Comparison of ENCODE assay signal across 20 cellular contexts in genomic region chr4:87034527-87034926, GRCh38.
DNase-seq lines count a peak whose midpoint lies in the region; ATAC-seq and TF ChIP-seq lines count a peak whose summit lies in the region.
"Had no signal": no experiment of that assay in that cellular context is flagged by ENCODE, and none has a peak within 500 bp of the region (broad histone marks: within the 10 kb centered on the region; RNA-seq: fewer than 3 reads in every experiment).

No MANE protein-coding gene starts in this region.

- no peak for TF ChIP-seq EP300 in transverse colon (IDR thresholded peaks at IDR 0.05; ENCODE audit: low read depth)

- no peaks in the 10 kb centered on the region for H3K36me3 Mint-ChIP-seq in osteocyte (ENCODE audit: unreplicated experiment)
- H3K36me3 Mint-ChIP-seq: CD4-positive, alpha-beta memory T cell had no signal

- 50 to 55% methylated on average over 3 of the region's 3 CpGs for WGBS in heart right ventricle, 2 donors
- WGBS in transverse colon (ENCODE audit: low coverage in 1 of 2), 2 donors: 63 to 69% methylated on average over 3 of the region's 3 CpGs

- peaks cover 36% of the 10 kb centered on the region for H3K4me1 Mint-ChIP-seq in osteocyte (ENCODE audit: unreplicated experiment)

- no peaks in the 10 kb centered on the region for H3K9me3 Mint-ChIP-seq in osteocyte (ENCODE audit: unreplicated experiment)
- H3K9me3 Mint-ChIP-seq: CD4-positive, alpha-beta memory T cell had no signal

- DNase-seq in heart right ventricle (no peak), left ventricle myocardium superior (no peak), dorsolateral prefrontal cortex (no peak), omental fat pad (ENCODE audit: low spot score) (no peak), transverse colon (no peak), osteocyte (ENCODE audit: extremely low spot score, unreplicated experiment) (no peak)
- DNase-seq in activated naive CD4-positive, alpha-beta T cell treated with anti-CD3 and anti-CD28 coated beads, Interleukin-2, amount 50 U/mL, for 16 hours: no peak
- DNase-seq: CD4-positive, alpha-beta memory T cell; effector CD4-positive, alpha-beta T cell; esophagus squamous epithelium; KG1; left lung; NCI-H1694 treated with DMSO at 0.1 percent for 48 hours; NCI-H226; NCI-H774; OCI-M1; SHP77 had no signal

- in situ Hi-C loops in transverse colon (cut with MboI; ENCODE audit: low pct_ligation_motif_present in 1 of 4, low pct_unique_long_range_greater_than_20kb in 1 of 4, low sequenced_read_pairs in 3 of 4): no loop called here

- TF ChIP-seq CTCF in heart right ventricle (IDR thresholded peaks at IDR 0.05) (no peak), dorsolateral prefrontal cortex (IDR thresholded peaks at IDR 0.05 in 54 of 56, conservative IDR thresholded peaks at IDR 0.05 in 2 of 56; ENCODE audit: low read depth in 1 of 56, partially characterized antibody in 56 of 56) (no peak), omental fat pad (IDR thresholded peaks at IDR 0.05) (no peak), transverse colon (IDR thresholded peaks at IDR 0.05) (no peak), osteocyte (IDR thresholded peaks at IDR 0.05) (no peak)

- intact Hi-C loops in heart right ventricle (cut with DNase I) (no loop called here), left ventricle myocardium superior (cut with micrococcal nuclease) (no loop called here), dorsolateral prefrontal cortex (cut with DNase I) (no loop called here), transverse colon (cut with DNase I; ENCODE audit: low total_unique reads) (no loop called here)

- H3K4me1 ChIP-seq in heart right ventricle (peaks cover 61 to 100% (median 99%) of the 10 kb centered on the region in 9 donors), transverse colon (peaks cover 57 to 100% (median 79%) of the 10 kb centered on the region in 4 donors)

- H3K9me3 ChIP-seq in heart right ventricle (no peaks in the 10 kb centered on the region), transverse colon (no peaks in the 10 kb centered on the region)
- H3K9me3 ChIP-seq: esophagus squamous epithelium, left lung, neutrophil, tibial nerve had no signal

- no peak for TF ChIP-seq POLR2A in transverse colon (IDR thresholded peaks at IDR 0.05)

- H3K27ac ChIP-seq in heart right ventricle (peak overlapping the region in 9 of 10 donors; percentile 14 to 95 (median 79)), dorsolateral prefrontal cortex (peak overlapping the region in 48 of 59 donors; percentile 0 to 89 (median 79)), transverse colon (peak overlapping the region; percentile 18 to 84 (median 78))
- H3K27ac ChIP-seq: neutrophil had no signal

- H3K27me3 Mint-ChIP-seq in osteocyte (ENCODE audit: unreplicated experiment): no peaks in the 10 kb centered on the region
- H3K27me3 Mint-ChIP-seq: CD4-positive, alpha-beta memory T cell had no signal

- ATAC-seq in heart right ventricle: no peak
- ATAC-seq in left ventricle myocardium superior: no peak
- peak; percentile 22 for ATAC-seq in omental fat pad (ENCODE audit: low FRiP score)
- ATAC-seq in GM21367 (IDR thresholded peaks at IDR 0.05; ENCODE audit: unreplicated experiment): no peak
- ATAC-seq: left lung had no signal

- no peak overlapping the region for H3K4me3 Mint-ChIP-seq in osteocyte (ENCODE audit: unreplicated experiment)
- H3K4me3 Mint-ChIP-seq: CD4-positive, alpha-beta memory T cell had no signal

- H3K27ac Mint-ChIP-seq in osteocyte (ENCODE audit: unreplicated experiment): no peak overlapping the region

- peak overlapping the region in 1 of 10 donors; percentile 3 for H3K4me3 ChIP-seq in heart right ventricle
- peak overlapping the region in 1 of 59 donors; percentile 2 for H3K4me3 ChIP-seq in dorsolateral prefrontal cortex
- H3K4me3 ChIP-seq in transverse colon: no peak overlapping the region
- H3K4me3 ChIP-seq: esophagus squamous epithelium, left lung, tibial nerve had no signal

- H3K36me3 ChIP-seq in heart right ventricle (no peaks in the 10 kb centered on the region), transverse colon (no peaks in the 10 kb centered on the region)
- H3K36me3 ChIP-seq: esophagus squamous epithelium, left lung, neutrophil, tibial nerve had no signal

- no peaks in the 10 kb centered on the region for H3K27me3 ChIP-seq in heart right ventricle
- H3K27me3 ChIP-seq in dorsolateral prefrontal cortex: no peaks in the 10 kb centered on the region
- no peaks in the 10 kb centered on the region for H3K27me3 ChIP-seq in transverse colon
- H3K27me3 ChIP-seq: esophagus squamous epithelium, left lung, neutrophil, tibial nerve had no signal
